Comparison of ENCODE assay signal across 9 cellular contexts in genomic region chr3:184145120-184145524, GRCh38. TPM values are rescaled to one million over a fixed set of nuclear protein-coding genes. Genes with fewer than 3 reads are reported as not detected.
DNase-seq lines count a peak whose midpoint lies in the region; ATAC-seq, FAIRE-seq and TF ChIP-seq lines count a peak whose summit lies in the region.
"Had no signal": no experiment of that assay in that cellular context is flagged by ENCODE, and none has a peak within 500 bp of the region (broad histone marks: within the 10 kb centered on the region; RNA-seq: fewer than 3 reads in every experiment).

No MANE protein-coding gene starts in this region.

- H3K4me1 Mint-ChIP-seq in activated T-cell treated with anti-CD3 and anti-CD28 coated beads, Interleukin-2, amount 50 U/mL, for 24 hours (ENCODE audit: low read depth): peaks cover 2% of the 10 kb centered on the region

- H3K4me3 Mint-ChIP-seq in activated T-cell treated with anti-CD3 and anti-CD28 coated beads, Interleukin-2, amount 50 U/mL, for 24 hours: no peak overlapping the region
- H3K4me3 Mint-ChIP-seq: dendritic cell treated with granulocyte-macrophage colony-stimulating factor and Interleukin-4, amounts not matched to agents 40 ng/mL and 50 ng/mL, for 4 days had no signal

- H3K4me3 ChIP-seq in A549 (no peak overlapping the region), gastrocnemius medialis (no peak overlapping the region)

- ATAC-seq in A549 (peak; percentile 83 to 89; a peak in 5 of 6 replicates), gastrocnemius medialis (peak; percentile 73 to 81), HG02981 (IDR thresholded peaks at IDR 0.05; ENCODE audit: unreplicated experiment) (no peak), HG02642 (IDR thresholded peaks at IDR 0.05; ENCODE audit: poor library complexity, unreplicated experiment) (no peak)

- TF ChIP-seq POLR2A in A549 (IDR thresholded peaks at IDR 0.05; ENCODE audit: low read length) (no peak), gastrocnemius medialis (IDR thresholded peaks at IDR 0.05) (no peak)

- POLR2A ChIA-PET in A549 (lab: Yijun Ruan, JAX): interaction anchor here (2.0 kb wide), 1 partner anchor 10 kb away, joined by 9 read pairs; the partner anchor contains the start of gene EIF2B5

- intact Hi-C loops in gastrocnemius medialis (cut with DNase I; ENCODE audit: low total_unique reads): loop anchor here (2.0 kb wide), 2 partner anchors 42 to 104 kb away; partner anchors contain the start of genes ABCF3, ALG3 and EEF1AKMT4

- FAIRE-seq in A549 (lab: Jason Lieb, UNC): no peak

- no peaks in the 10 kb centered on the region for H3K27me3 Mint-ChIP-seq in activated T-cell treated with anti-CD3 and anti-CD28 coated beads, Interleukin-2, amount 50 U/mL, for 24 hours
- H3K27me3 Mint-ChIP-seq: dendritic cell treated with granulocyte-macrophage colony-stimulating factor and Interleukin-4, amounts not matched to agents 40 ng/mL and 50 ng/mL, for 4 days had no signal

- H3K9me3 ChIP-seq in A549 (no peaks in the 10 kb centered on the region), gastrocnemius medialis (no peaks in the 10 kb centered on the region)

- 46% methylated on average over 4 of the region's 4 CpGs for WGBS in A549 (ENCODE audit: missing lambda C conversion rate)

- peaks cover 68% of the 10 kb centered on the region for H3K36me3 Mint-ChIP-seq in activated T-cell treated with anti-CD3 and anti-CD28 coated beads, Interleukin-2, amount 50 U/mL, for 24 hours (ENCODE audit: low read depth)

- CTCF ChIA-PET in A549 (lab: Yijun Ruan, JAX): interaction anchor here (0.7 to 2.5 kb wide), 19 partner anchors 9 to 250 kb away, joined by 3 to 20 read pairs (median 4); partner anchors contain the start of genes ABCC5, DVL3 and EIF2B5

- in situ Hi-C loops in gastrocnemius medialis (cut with MboI; ENCODE audit: low sequenced_read_pairs in 4 of 4): loop anchor here in 3 of 4 donors (10.0 to 25.0 kb wide), 3 partner anchors 92 to 258 kb away; partner anchors contain the start of genes PARL (in 3 of the 3), ALG3 (in 2 of the 3), EEF1AKMT4 (in 2 of the 3) and VWA5B2 (in 1 of the 3)

- no peak overlapping the region for H3K27ac Mint-ChIP-seq in activated T-cell treated with anti-CD3 and anti-CD28 coated beads, Interleukin-2, amount 50 U/mL, for 24 hours
- H3K27ac Mint-ChIP-seq: dendritic cell treated with granulocyte-macrophage colony-stimulating factor and Interleukin-4, amounts not matched to agents 40 ng/mL and 50 ng/mL, for 4 days had no signal

- peak; percentile 50 to 60 for TF ChIP-seq RAD21 in A549 (conservative IDR thresholded peaks at IDR 0.05 in 1 of 2, IDR thresholded peaks at IDR 0.05 in 1 of 2)

- H3K9me3 Mint-ChIP-seq in activated T-cell treated with anti-CD3 and anti-CD28 coated beads, Interleukin-2, amount 50 U/mL, for 24 hours: no peaks in the 10 kb centered on the region
- H3K9me3 Mint-ChIP-seq: dendritic cell treated with granulocyte-macrophage colony-stimulating factor and Interleukin-4, amounts not matched to agents 40 ng/mL and 50 ng/mL, for 4 days had no signal

- DNase-seq in A549 (ENCODE audit: low read depth in 1 of 2, low spot score in 1 of 2): peak; percentile 53 to 62
- peak; percentile 90 for DNase-seq in NCI-H2196 treated with DMSO at 0.1 percent for 48 hours (lab: John Stamatoyannopoulos, UW; ENCODE audit: unreplicated experiment)
- DNase-seq in activated T-cell treated with anti-CD3 and anti-CD28 coated beads, Interleukin-2, amount 50 U/mL, for 24 hours: peak; percentile 40
- DNase-seq in germinal center (ENCODE audit: low spot score): peak; percentile 56
- DNase-seq in gastrocnemius medialis: peak; percentile 38 to 61

- no peak overlapping the region for H3K27ac ChIP-seq in A549
- peak overlapping the region; percentile 61 to 80 (median 72) for H3K27ac ChIP-seq in gastrocnemius medialis

- no peak overlapping the region for H3K4me2 ChIP-seq in A549

- no peaks in the 10 kb centered on the region for H3K27me3 ChIP-seq in gastrocnemius medialis

- TF ChIP-seq CTCF in A549 (IDR thresholded peaks at IDR 0.05) (peak; percentile 41), GM12872 (IDR thresholded peaks at IDR 0.05; ENCODE audit: insufficient read depth, low read depth, low read length) (peak; percentile 57), gastrocnemius medialis (IDR thresholded peaks at IDR 0.05 in 4 of 5, conservative IDR thresholded peaks at IDR 0.05 in 1 of 5) (peak in 4 of 5 experiments; percentile 35 to 59 (median 53))

- no peak for TF ChIP-seq EP300 in A549 (IDR thresholded peaks at IDR 0.05)

- H3K36me3 ChIP-seq in gastrocnemius medialis: peaks cover 0 to 50% of the 10 kb centered on the region in 2 donors

- no peaks in the 10 kb centered on the region for H3K4me1 ChIP-seq in A549
- H3K4me1 ChIP-seq in gastrocnemius medialis: peaks cover 23 to 33% of the 10 kb centered on the region in 2 donors

TF ChIP-seq in A549, 52 proteins besides CTCF, POLR2A, EP300 and RAD21:
- no peak for TF ChIP-seq NPAS2 (CRISPR knock-in tag; IDR thresholded peaks at IDR 0.05; ENCODE audit: borderline replicate concordance)
- TF ChIP-seq MAZ (IDR thresholded peaks at IDR 0.05; ENCODE audit: borderline replicate concordance, low read depth, low read length): no peak
- 0 out of 3 replicates have a peak, but pooled peaks have one; percentile 23 for TF ChIP-seq SMC3 (IDR thresholded peaks at IDR 0.05)

RNA-seq across cellular contexts. Expression of gene EIF2B5, which starts 10.0 kb away (rescaled TPM):
- polyA plus RNA-seq in A549 (2011; rRNA removed) (32.7 and 33.9 TPM in 2 replicates), A549 (2017; fragmentation: RNase III; extraction: RNeasy Plus Mini Kit Qiagen cat#74134 plus additional on column Dnase treatment) (29.8 to 32.5 TPM (median 32.1 TPM) in 3 replicates)
- 31.0 and 32.0 TPM in 2 replicates for polyA plus RNA-seq in A549 (2012; cell fraction: cytosol; rRNA removed)
- 53.8 and 60.2 TPM in 2 replicates for polyA plus RNA-seq in A549 (2012; cell fraction: nucleus; rRNA removed)
- polyA minus RNA-seq in A549 (2011; rRNA and poly(A)+ RNA removed): 29.7 and 30.8 TPM in 2 replicates
- total RNA-seq in gastrocnemius medialis: 10 to 100 TPM; 42.6 to 56.8 (median 53.4) TPM

RNA-seq across cellular contexts. Expression of gene DVL3, which starts 10.1 kb away (rescaled TPM):
- polyA plus RNA-seq in A549 (2011; rRNA removed): 14.1 and 17.7 TPM in 2 replicates
- polyA plus RNA-seq in A549 (2012; cell fraction: cytosol; rRNA removed): 17.9 and 23.2 TPM in 2 replicates
- polyA plus RNA-seq in A549 (2012; cell fraction: nucleus; rRNA removed): 75.3 and 93.6 TPM in 2 replicates
- polyA plus RNA-seq in A549 (2017; fragmentation: RNase III; extraction: RNeasy Plus Mini Kit Qiagen cat#74134 plus additional on column Dnase treatment): 23.6 to 24.4 TPM (median 23.9 TPM) in 3 replicates
- polyA minus RNA-seq in A549 (2011; rRNA and poly(A)+ RNA removed): 22.2 and 29.2 TPM in 2 replicates
- total RNA-seq in gastrocnemius medialis: 10 to 100 TPM; 36.5 to 58.1 (median 48.0) TPM

RNA-seq across cellular contexts. Expression of gene AP2M1, which starts 29.5 kb away (rescaled TPM):
- polyA plus RNA-seq in A549 (2011; rRNA removed) (274 and 316 TPM in 2 replicates), A549 (2017; fragmentation: RNase III; extraction: RNeasy Plus Mini Kit Qiagen cat#74134 plus additional on column Dnase treatment) (285 to 298 TPM (median 288 TPM) in 3 replicates)
- polyA plus RNA-seq in A549 (2012; cell fraction: cytosol; rRNA removed): 385 and 421 TPM in 2 replicates
- polyA plus RNA-seq in A549 (2012; cell fraction: nucleus; rRNA removed): 290 and 299 TPM in 2 replicates
- 217 and 258 TPM in 2 replicates for polyA minus RNA-seq in A549 (2011; rRNA and poly(A)+ RNA removed)
- total RNA-seq in gastrocnemius medialis: 100 to 1,000 TPM; 110 to 132 (median 117) TPM

RNA-seq across cellular contexts. Expression of gene ABCF3, which starts 40.9 kb away (rescaled TPM):
- polyA plus RNA-seq in A549 (2011; rRNA removed): 34.6 and 35.3 TPM in 2 replicates
- polyA plus RNA-seq in A549 (2012; cell fraction: cytosol; rRNA removed): 39.4 and 49.4 TPM in 2 replicates
- 126 and 128 TPM in 2 replicates for polyA plus RNA-seq in A549 (2012; cell fraction: nucleus; rRNA removed)
- polyA plus RNA-seq in A549 (2017; fragmentation: RNase III; extraction: RNeasy Plus Mini Kit Qiagen cat#74134 plus additional on column Dnase treatment): 46.6 to 50.2 TPM (median 47.7 TPM) in 3 replicates
- polyA minus RNA-seq in A549 (2011; rRNA and poly(A)+ RNA removed): 56.8 and 63.7 TPM in 2 replicates
- 10 to 100 TPM; 52.6 to 96.4 (median 63.2) TPM for total RNA-seq in gastrocnemius medialis

RNA-seq across cellular contexts. Expression of gene HTR3E, which starts 48.3 kb away (rescaled TPM):
- not detected in 2 replicates for polyA plus RNA-seq in A549 (2011; rRNA removed)
- not detected in 2 replicates for polyA plus RNA-seq in A549 (2012; cell fraction: cytosol; rRNA removed)
- not detected in 2 replicates for polyA plus RNA-seq in A549 (2012; cell fraction: nucleus; rRNA removed)
- polyA plus RNA-seq in A549 (2017; fragmentation: RNase III; extraction: RNeasy Plus Mini Kit Qiagen cat#74134 plus additional on column Dnase treatment): not detected in 3 replicates
- not detected in 2 replicates for polyA minus RNA-seq in A549 (2011; rRNA and poly(A)+ RNA removed)
- total RNA-seq in gastrocnemius medialis: not detected

Comparison
In these comparisons a context has a peak if more than half of its experiments do, and no peak if none do; other contexts are left out.
1. ATAC-seq: peak in A549 (2 of 2) and gastrocnemius medialis (2 of 2); none in HG02981 (single experiment) and HG02642 (single experiment).
2. DNase-seq: peak in every context shown above with its lines; median percentile 90 in NCI-H2196 treated with DMSO at 0.1 percent for 48 hours; 58 in A549; 56 in germinal center; 50 in gastrocnemius medialis; 40 in activated T-cell treated with anti-CD3 and anti-CD28 coated beads, Interleukin-2, amount 50 U/mL, for 24 hours.
3. H3K27ac ChIP-seq: peak in gastrocnemius medialis (4 of 4); none in A549 (0 of 2).
4. Peak in every context shown above with its lines, with median percentiles within 50 percentile points of each other: CTCF ChIP-seq.